In the genomic region with DNA sequence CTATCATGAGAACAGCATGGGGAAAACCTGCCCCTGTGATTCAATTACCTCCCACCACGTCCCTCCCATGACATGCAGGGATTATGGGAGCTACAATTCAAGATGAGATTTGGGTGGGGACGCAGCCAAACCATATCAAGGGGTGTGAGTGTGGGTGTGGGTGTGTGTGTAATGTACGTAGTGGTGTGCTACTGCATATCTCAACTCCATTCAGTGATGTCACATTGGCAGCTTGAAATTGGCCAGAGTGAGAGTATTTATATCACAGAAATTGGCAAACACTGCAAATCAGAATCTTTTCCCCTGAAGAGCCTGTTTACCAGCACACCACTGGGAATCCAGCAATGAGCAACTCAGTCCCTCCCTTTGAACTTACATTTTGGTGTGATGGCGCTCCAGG, we compare ENCODE assay signal across 13 cellular contexts. TPM values are rescaled to one million over a fixed set of nuclear protein-coding genes. Genes with fewer than 3 reads are reported as not detected.
A peak's percentile ranks its signal among the peaks of the same experiment; 100 is the strongest.
DNase-seq lines count a peak whose midpoint lies in the region; ATAC-seq and TF ChIP-seq lines count a peak whose summit lies in the region.
"Had no signal": no experiment of that assay in that cellular context is flagged by ENCODE, and none has a peak within 500 bp of the region (broad histone marks: within the 10 kb centered on the region; RNA-seq: fewer than 3 reads in every experiment).

No MANE protein-coding gene starts in this region.

- H3K4me1 Mint-ChIP-seq in activated naive CD4-positive, alpha-beta T cell treated with anti-CD3 and anti-CD28 coated beads for 36 hours (ENCODE audit: low read depth), result peaks cover 8% of the 10 kb centered on the region
- H3K4me1 Mint-ChIP-seq: activated naive CD8-positive, alpha-beta T cell treated with anti-CD3 and anti-CD28 coated beads for 36 hours had no signal

- intact Hi-C loops in ascending aorta (cut with DNase I), result loop anchor here (5.0 kb wide), 1 partner anchor 42 kb away; no protein-coding TSS in a partner anchor
- intact Hi-C loops in heart right ventricle (cut with DNase I), result no loop called here
- intact Hi-C loops in gastrocnemius medialis (cut with DNase I; ENCODE audit: low total_unique reads), result no loop called here
- intact Hi-C loops in activated naive CD4-positive, alpha-beta T cell treated with anti-CD3 and anti-CD28 coated beads for 36 hours (cut with micrococcal nuclease), result no loop called here

- no peaks in the 10 kb centered on the region for H3K27me3 ChIP-seq in BLaER1 treated with 17β-estradiol and CSF1 and Interleukin-3, amounts not matched to agents 10 nM and 100 nM
- H3K27me3 ChIP-seq in ascending aorta (no peaks in the 10 kb centered on the region), heart right ventricle (peaks cover 0 to 17% (median 0%) of the 10 kb centered on the region in 7 donors), gastrocnemius medialis (no peaks in the 10 kb centered on the region)

- CTCF ChIA-PET in activated naive CD4-positive, alpha-beta T cell treated with anti-CD3 and anti-CD28 coated beads for 36 hours (lab: Charles Lee), result no interaction called here

- H4K20me1 ChIP-seq in BLaER1 treated with 17β-estradiol and CSF1 and Interleukin-3, amounts not matched to agents 10 nM and 100 nM, result peaks cover 30 to 80% (median 53%) of the 10 kb centered on the region in 11 experiments; a peak in 19 of 22 replicates

- in situ Hi-C loops in gastrocnemius medialis (cut with MboI; ENCODE audit: low sequenced_read_pairs in 4 of 4), result loop anchor here in 1 of 4 donors (10.0 kb wide), 1 partner anchor 60 kb away; no protein-coding TSS in a partner anchor

- no peaks in the 10 kb centered on the region for H3K9me3 Mint-ChIP-seq in activated naive CD4-positive, alpha-beta T cell treated with anti-CD3 and anti-CD28 coated beads for 36 hours

- H3K36me3 ChIP-seq in BLaER1 treated with 17β-estradiol and CSF1 and Interleukin-3, amounts not matched to agents 10 nM and 100 nM, result peaks cover 0 to 20% (median 5%) of the 10 kb centered on the region in 11 experiments; a peak in 10 of 22 replicates
- no peaks in the 10 kb centered on the region for H3K36me3 ChIP-seq in ascending aorta
- H3K36me3 ChIP-seq in heart right ventricle, result no peaks in the 10 kb centered on the region
- no peaks in the 10 kb centered on the region for H3K36me3 ChIP-seq in gastrocnemius medialis

- peak overlapping the region in 8 of 11 experiments; percentile 8 to 96 (median 76); a peak in 15 of 22 replicates for H3K4me2 ChIP-seq in BLaER1 treated with 17β-estradiol and CSF1 and Interleukin-3, amounts not matched to agents 10 nM and 100 nM

- TF ChIP-seq POLR2A in gastrocnemius medialis (IDR thresholded peaks at IDR 0.05), result no peak

- H3K27ac ChIP-seq in BLaER1 treated with 17β-estradiol and CSF1 and Interleukin-3, amounts not matched to agents 10 nM and 100 nM, result peak overlapping the region in 6 of 11 experiments; percentile 10 to 41 (median 23); a peak in 7 of 22 replicates
- H3K27ac ChIP-seq in ascending aorta (peak overlapping the region; percentile 98 to 100), heart right ventricle (peak overlapping the region in 9 of 10 donors; percentile 11 to 73 (median 61)), gastrocnemius medialis (peak overlapping the region; percentile 34 to 62 (median 47))

- no peaks in the 10 kb centered on the region for H3K9me3 ChIP-seq in BLaER1 treated with 17β-estradiol and CSF1 and Interleukin-3, amounts not matched to agents 10 nM and 100 nM (replicated peaks in 1 of 11)
- H3K9me3 ChIP-seq in ascending aorta (no peaks in the 10 kb centered on the region), heart right ventricle (no peaks in the 10 kb centered on the region), gastrocnemius medialis (no peaks in the 10 kb centered on the region)

- H3K4me1 ChIP-seq in BLaER1 treated with 17β-estradiol and CSF1 and Interleukin-3, amounts not matched to agents 10 nM and 100 nM, result peaks cover 15 to 76% (median 44%) of the 10 kb centered on the region in 10 experiments
- H3K4me1 ChIP-seq in ascending aorta, result peaks cover 17 to 78% of the 10 kb centered on the region in 2 donors
- peaks cover 9 to 54% (median 26%) of the 10 kb centered on the region in 9 donors for H3K4me1 ChIP-seq in heart right ventricle
- peaks cover 30 to 31% of the 10 kb centered on the region in 2 donors for H3K4me1 ChIP-seq in gastrocnemius medialis

- H3K9ac ChIP-seq in BLaER1 treated with 17β-estradiol and CSF1 and Interleukin-3, amounts not matched to agents 10 nM and 100 nM, result no peak overlapping the region

- WGBS in heart right ventricle, 2 donors, result 38 to 54% methylated on average over 4 of the region's 4 CpGs

- H3K27ac Mint-ChIP-seq in activated naive CD4-positive, alpha-beta T cell treated with anti-CD3 and anti-CD28 coated beads for 36 hours, result no peak overlapping the region
- H3K27ac Mint-ChIP-seq: activated B cell treated with CpG ODN at 0.5 μM for 24 hours; activated naive CD8-positive, alpha-beta T cell treated with anti-CD3 and anti-CD28 coated beads for 36 hours; stimulated activated naive CD8-positive, alpha-beta T cell treated with anti-CD3 and anti-CD28 coated beads, Interleukin-15, Interleukin-2, amounts not matched to agents 100 ng/mL and 50 ng/mL, for 24 hours had no signal

- no peaks in the 10 kb centered on the region for H3K36me3 Mint-ChIP-seq in activated naive CD4-positive, alpha-beta T cell treated with anti-CD3 and anti-CD28 coated beads for 36 hours (ENCODE audit: low read depth)
- H3K36me3 Mint-ChIP-seq: activated naive CD8-positive, alpha-beta T cell treated with anti-CD3 and anti-CD28 coated beads for 36 hours had no signal

- no peak overlapping the region for H3K4me3 Mint-ChIP-seq in activated naive CD4-positive, alpha-beta T cell treated with anti-CD3 and anti-CD28 coated beads for 36 hours
- H3K4me3 Mint-ChIP-seq: activated B cell treated with CpG ODN at 0.5 μM for 24 hours; activated naive CD8-positive, alpha-beta T cell treated with anti-CD3 and anti-CD28 coated beads for 36 hours; stimulated activated naive CD8-positive, alpha-beta T cell treated with anti-CD3 and anti-CD28 coated beads, Interleukin-15, Interleukin-2, amounts not matched to agents 100 ng/mL and 50 ng/mL, for 24 hours had no signal

- DNase-seq in ascending aorta (ENCODE audit: low spot score in 2 of 2), result no peak
- no peak for DNase-seq in heart right ventricle
- no peak for DNase-seq in gastrocnemius medialis
- DNase-seq in NCI-H2081 treated with DMSO at 0.1 percent for 48 hours (lab: John Stamatoyannopoulos, UW), result no peak
- DNase-seq in activated naive CD4-positive, alpha-beta T cell treated with anti-CD3 and anti-CD28 coated beads for 36 hours, result no peak
- DNase-seq: activated B cell treated with CpG ODN at 0.5 μM for 24 hours; activated naive CD8-positive, alpha-beta T cell treated with anti-CD3 and anti-CD28 coated beads for 36 hours; cerebellar nuclear complex; NCI-H2171 had no signal

- peak overlapping the region in 1 of 10 experiments; percentile 1; a peak in 1 of 20 replicates for H3K4me3 ChIP-seq in BLaER1 treated with 17β-estradiol and CSF1 and Interleukin-3, amounts not matched to agents 10 nM and 100 nM
- H3K4me3 ChIP-seq in ascending aorta (peak overlapping the region in 1 of 2 donors; percentile 25), heart right ventricle (no peak overlapping the region), gastrocnemius medialis (no peak overlapping the region)

- TF ChIP-seq CTCF in ascending aorta (IDR thresholded peaks at IDR 0.05) (no peak), heart right ventricle (IDR thresholded peaks at IDR 0.05) (no peak), gastrocnemius medialis (IDR thresholded peaks at IDR 0.05 in 4 of 5, conservative IDR thresholded peaks at IDR 0.05 in 1 of 5) (no peak)

- ATAC-seq in heart right ventricle (peak in 7 of 8 donors; percentile 14 to 58 (median 27)), gastrocnemius medialis (no peak), HG02623 (IDR thresholded peaks at IDR 0.05; ENCODE audit: unreplicated experiment) (no peak), HG03378 (IDR thresholded peaks at IDR 0.05; ENCODE audit: unreplicated experiment) (no peak)

- peaks cover 17% of the 10 kb centered on the region for H3K27me3 Mint-ChIP-seq in activated naive CD4-positive, alpha-beta T cell treated with anti-CD3 and anti-CD28 coated beads for 36 hours (ENCODE audit: low read depth)

RNA-seq across cellular contexts. Expression of a gene that starts 5.5 kb away (rescaled TPM):
- total RNA-seq in ascending aorta, result 177 TPM
- total RNA-seq in heart right ventricle, result 10 to 100 TPM; 45.4 to 65.0 (median 49.4) TPM
- 10 to 100 TPM; 52.8 to 68.4 TPM for polyA plus RNA-seq in heart right ventricle
- total RNA-seq in gastrocnemius medialis, result 100 to 1,000 TPM in 1 of 4 donors, 10 to 100 TPM in 3; 21.2 to 111 (median 73.8) TPM
- total RNA-seq in activated naive CD4-positive, alpha-beta T cell treated with anti-CD3 and anti-CD28 coated beads for 36 hours, result not detected
- total RNA-seq: activated naive CD8-positive, alpha-beta T cell treated with anti-CD3 and anti-CD28 coated beads for 36 hours had no signal

Comparison
In these comparisons a context has a peak if more than half of its experiments do, and no peak if none do; other contexts are left out.
1. H3K27ac ChIP-seq: peak in every context shown above with its lines; median percentile 99 in ascending aorta; 61 in heart right ventricle; 47 in gastrocnemius medialis; 23 in BLaER1 treated with 17β-estradiol and CSF1 and Interleukin-3, amounts not matched to agents 10 nM and 100 nM.
2. ATAC-seq: peak in heart right ventricle (7 of 8); none in gastrocnemius medialis (0 of 2), HG02623 (single experiment) and HG03378 (single experiment).
3. RNA of a gene that starts 5.5 kb away (total RNA-seq): 177 TPM in ascending aorta (single experiment), 21.2 to 111 TPM in gastrocnemius medialis and 45.4 to 65.0 TPM in heart right ventricle; not detected in activated naive CD4-positive, alpha-beta T cell treated with anti-CD3 and anti-CD28 coated beads for 36 hours; every median in the first group is over 10 times any median in the second.